In the genomic region with DNA sequence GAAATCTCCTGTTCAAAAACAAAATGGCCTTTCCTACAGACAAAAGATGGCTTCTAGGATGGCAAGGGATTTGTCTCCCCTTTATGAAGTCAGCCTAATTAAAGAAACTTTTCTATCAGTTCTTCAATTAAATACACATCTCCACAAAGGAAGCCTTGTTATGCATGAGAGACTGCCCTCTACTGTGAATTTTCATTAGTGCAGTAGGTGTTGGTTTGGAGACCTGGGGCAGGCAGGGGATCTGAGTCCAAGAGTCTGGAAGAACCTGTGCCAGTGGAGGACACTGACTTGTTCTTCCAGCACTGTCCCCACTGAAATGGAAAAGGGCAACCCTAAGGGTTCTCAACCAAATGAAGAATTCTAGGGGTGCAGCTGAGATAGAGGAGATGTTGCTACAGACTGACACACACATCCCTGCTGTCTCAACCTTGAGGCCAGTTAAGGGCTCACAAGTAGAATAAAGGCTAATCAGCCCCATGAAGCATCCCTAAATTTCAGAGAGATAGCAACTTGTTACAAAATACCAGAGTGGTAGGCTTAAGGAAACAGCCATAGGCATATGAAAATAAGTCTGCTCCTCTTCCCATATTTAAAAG, we compare ENCODE assay signal across 8 cellular contexts.
DNase-seq lines count a peak whose midpoint lies in the region; ATAC-seq and TF ChIP-seq lines count a peak whose summit lies in the region.

No MANE protein-coding gene starts in this region.

- no peaks in the 10 kb centered on the region for H3K4me1 ChIP-seq in RWPE2 (ENCODE audit: insufficient read depth, poor library complexity, severe bottlenecking)
- H3K4me1 ChIP-seq in neuronal stem cell (ENCODE audit: control insufficient read depth in 2 of 2, insufficient read depth in 1 of 2, low read depth in 1 of 2, low read length in 2 of 2) = peaks cover 5 to 7% of the 10 kb centered on the region in 2 donors

- no peak overlapping the region for H3K4ac ChIP-seq in neuronal stem cell (ENCODE audit: low read length)

- H3K36me3 ChIP-seq in RWPE2 (ENCODE audit: low read depth) (no peaks in the 10 kb centered on the region), neuronal stem cell (replicated peaks in 1 of 2; ENCODE audit: control insufficient read depth in 2 of 2, insufficient read depth in 2 of 2, low read length in 2 of 2) (no peaks in the 10 kb centered on the region)

- H3K27ac ChIP-seq in RWPE2 (ENCODE audit: poor library complexity, severe bottlenecking) = no peak overlapping the region
- H3K27ac ChIP-seq in neuronal stem cell (replicated peaks; ENCODE audit: low read length) = no peak overlapping the region

- no peak overlapping the region for H2BK12ac ChIP-seq in neuronal stem cell (ENCODE audit: low read length)

- H3K9ac ChIP-seq in neuronal stem cell (ENCODE audit: low read depth, low read length, poor library complexity) = no peak overlapping the region

- no peak overlapping the region for H2BK120ac ChIP-seq in neuronal stem cell (ENCODE audit: low read depth, low read length)

- no peaks in the 10 kb centered on the region for H3K27me3 ChIP-seq in RWPE2 (ENCODE audit: insufficient read depth, poor library complexity, severe bottlenecking)
- no peaks in the 10 kb centered on the region for H3K27me3 ChIP-seq in neuronal stem cell (ENCODE audit: control insufficient read depth in 3 of 3, insufficient read depth in 3 of 3, low read depth in 1 of 3, low read length in 3 of 3)

- no peaks in the 10 kb centered on the region for H3K9me3 ChIP-seq in RWPE2 (ENCODE audit: severe bottlenecking)
- no peaks in the 10 kb centered on the region for H3K9me3 ChIP-seq in neuronal stem cell (replicated peaks in 1 of 2; ENCODE audit: control insufficient read depth in 2 of 2, insufficient read depth in 1 of 2, low read depth in 1 of 2, low read length in 2 of 2)

- H3K23ac ChIP-seq in neuronal stem cell (ENCODE audit: low read depth, low read length, poor library complexity) = no peak overlapping the region

- H3K4me3 ChIP-seq in RWPE2 (ENCODE audit: severe bottlenecking) = no peak overlapping the region
- H3K4me3 ChIP-seq in neuronal stem cell (ENCODE audit: low read length in 2 of 2) = no peak overlapping the region

- no peak overlapping the region for H3K14ac ChIP-seq in neuronal stem cell (ENCODE audit: low read length)

- H2AK5ac ChIP-seq in neuronal stem cell (ENCODE audit: low read depth, low read length) = no peak overlapping the region

- no peak overlapping the region for H2BK15ac ChIP-seq in neuronal stem cell (ENCODE audit: low read length)

- no peak overlapping the region for H4K91ac ChIP-seq in neuronal stem cell (ENCODE audit: low read depth, low read length, poor library complexity)

- no peaks in the 10 kb centered on the region for H3K79me1 ChIP-seq in neuronal stem cell (ENCODE audit: low read depth, low read length)

- no peak overlapping the region for H4K8ac ChIP-seq in neuronal stem cell (ENCODE audit: low read depth, low read length)

- no peak overlapping the region for H2AFZ ChIP-seq in neuronal stem cell (ENCODE audit: low read length)

- no peak overlapping the region for H2BK5ac ChIP-seq in neuronal stem cell (ENCODE audit: low read length)

- DNase-seq in stimulated activated CD4-positive, alpha-beta T cell treated with anti-CD3 and anti-CD28 coated beads, Interleukin-2, amount 100 ng/mL, for 48 hours = peak; percentile 5 to 15
- DNase-seq in stimulated activated CD4-positive, alpha-beta T cell treated with anti-CD3 and anti-CD28 coated beads, Interleukin-4, amount 100 ng/mL, for 1 hour = no peak
- DNase-seq in HPDE6-E6E7 (ENCODE audit: extremely low spot score) (peak; percentile 6), RWPE2 (ENCODE audit: low spot score) (no peak), fibroblast of peridontal ligament (ENCODE audit: extremely low read depth) (peak; percentile 79), neuronal stem cell (ENCODE audit: low spot score) (peak; percentile 51), NK-92 (lab: John Stamatoyannopoulos, UW; ENCODE audit: unreplicated experiment) (no peak)
- no peak for DNase-seq in effector CD4-positive, alpha-beta T cell

- no peak overlapping the region for H3K4me2 ChIP-seq in neuronal stem cell (ENCODE audit: insufficient read depth, low read length, poor library complexity, severe bottlenecking)

- peak; percentile 89 for TF ChIP-seq CTCF in RWPE2 (IDR thresholded peaks at IDR 0.05; ENCODE audit: poor library complexity, severe bottlenecking)

- peak; percentile 70 for ATAC-seq in RWPE2 (ENCODE audit: low read depth)

- H3K18ac ChIP-seq in neuronal stem cell (ENCODE audit: low read length) = no peak overlapping the region

Comparison
In these comparisons a context has a peak if more than half of its experiments do, and no peak if none do; other contexts are left out.
1. DNase-seq: peak in stimulated activated CD4-positive, alpha-beta T cell treated with anti-CD3 and anti-CD28 coated beads, Interleukin-2, amount 100 ng/mL, for 48 hours (2 of 2), HPDE6-E6E7 (single experiment), fibroblast of peridontal ligament (single experiment) and neuronal stem cell (single experiment); none in stimulated activated CD4-positive, alpha-beta T cell treated with anti-CD3 and anti-CD28 coated beads, Interleukin-4, amount 100 ng/mL, for 1 hour (single experiment), RWPE2 (single experiment), NK-92 (single experiment) and effector CD4-positive, alpha-beta T cell (single experiment).